9 cellular contexts compared by ENCODE assay signal in the genomic region with DNA sequence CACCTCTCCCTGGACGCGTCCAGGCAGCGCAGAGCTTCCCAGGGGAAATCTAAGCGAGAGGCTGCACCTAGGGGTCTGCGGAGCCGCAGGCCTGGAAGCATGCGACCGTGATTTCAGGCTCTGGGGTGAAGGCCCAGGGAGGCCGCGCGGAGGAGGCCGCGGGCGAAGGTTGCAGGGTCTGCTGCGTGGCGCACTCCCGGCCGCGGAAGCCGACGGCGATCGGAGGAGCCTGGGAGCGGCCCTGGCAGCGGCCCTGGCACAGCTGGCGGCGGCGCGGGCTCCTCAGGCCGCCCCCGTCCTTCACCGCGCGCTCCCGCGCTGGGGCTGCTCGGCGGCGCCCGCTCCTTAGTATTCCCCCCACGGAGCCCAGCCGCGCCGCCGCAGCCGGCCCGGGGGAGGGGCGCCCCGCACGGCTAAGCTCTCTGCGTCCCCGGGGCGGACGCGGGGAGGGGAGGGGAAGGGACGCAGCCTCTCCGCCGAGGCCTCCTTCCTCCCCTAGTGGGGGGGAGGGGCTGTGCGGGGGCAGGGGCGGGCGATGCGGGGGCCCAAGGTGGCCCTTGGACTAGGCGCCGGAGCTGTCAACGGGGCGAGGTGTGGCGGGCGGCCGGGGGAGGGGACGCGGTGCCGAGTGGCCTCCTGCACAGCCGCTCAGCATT. TPM values are rescaled to one million over a fixed set of nuclear protein-coding genes. Genes with fewer than 3 reads are reported as not detected.
DNase-seq lines count a peak whose midpoint lies in the region; ATAC-seq lines count a peak whose summit lies in the region.
"Had no signal": no experiment of that assay in that cellular context is flagged by ENCODE, and none has a peak within 500 bp of the region (broad histone marks: within the 10 kb centered on the region; RNA-seq: fewer than 3 reads in every experiment).

No MANE protein-coding gene starts in this region.

- H3K9ac ChIP-seq in mucosa of rectum (ENCODE audit: low read depth in 1 of 2, low read length in 2 of 2), result peak overlapping the region; percentile 34 to 63

- no peak overlapping the region for H3K27ac Mint-ChIP-seq in activated naive CD4-positive, alpha-beta T cell treated with anti-CD3 and anti-CD28 coated beads, Interleukin-2, amount 50 U/mL, for 72 hours

- H3K4me1 ChIP-seq in esophagus (ENCODE audit: control insufficient read depth in 2 of 2, insufficient read depth in 2 of 2, low read length in 1 of 2) (peaks cover 2 to 15% of the 10 kb centered on the region in 2 donors), mucosa of rectum (ENCODE audit: control insufficient read depth in 2 of 2, insufficient read depth in 2 of 2, low read length in 2 of 2) (peaks cover 26 to 28% of the 10 kb centered on the region in 2 donors), urinary bladder (ENCODE audit: insufficient read depth) (no peaks in the 10 kb centered on the region)

- WGBS in esophagus, 2 donors, result 5 to 25% methylated on average over 40 to 73 of the region's 73 CpGs
- 4% methylated on average over 73 of the region's 73 CpGs for WGBS in urinary bladder

- no peaks in the 10 kb centered on the region for H3K9me3 ChIP-seq in esophagus (ENCODE audit: control insufficient read depth in 2 of 2, insufficient read depth in 1 of 2, low read depth in 1 of 2, low read length in 1 of 2)
- no peaks in the 10 kb centered on the region for H3K9me3 ChIP-seq in mucosa of rectum (ENCODE audit: control insufficient read depth in 2 of 2, low read length in 2 of 2)

- H3K36me3 Mint-ChIP-seq in activated naive CD4-positive, alpha-beta T cell treated with anti-CD3 and anti-CD28 coated beads, Interleukin-2, amount 50 U/mL, for 72 hours, result no peaks in the 10 kb centered on the region

- peak overlapping the region; percentile 68 to 82 for H3K27ac ChIP-seq in esophagus (ENCODE audit: low read depth in 2 of 2, low read length in 1 of 2)
- H3K27ac ChIP-seq in mucosa of rectum (ENCODE audit: low read depth in 2 of 2, low read length in 2 of 2), result peak overlapping the region; percentile 42 to 58
- H3K27ac ChIP-seq in urinary bladder (ENCODE audit: low read depth), result no peak overlapping the region

- no peak for DNase-seq in activated naive CD4-positive, alpha-beta T cell treated with anti-CD3 and anti-CD28 coated beads, Interleukin-2, amount 50 U/mL, for 72 hours (ENCODE audit: low spot score in 2 of 2)
- DNase-seq in activated naive CD4-positive, alpha-beta T cell (lab: John Stamatoyannopoulos, UW), result no peak
- DNase-seq: NCI-H146 had no signal

- peak; percentile 39 to 63 for ATAC-seq in activated naive CD4-positive, alpha-beta T cell treated with anti-CD3 and anti-CD28 coated beads, Interleukin-2, amount 50 U/mL, for 72 hours
- no peak for ATAC-seq in GM19324 (IDR thresholded peaks at IDR 0.05; ENCODE audit: low FRiP score, unreplicated experiment)
- ATAC-seq in HG02623 (IDR thresholded peaks at IDR 0.05; ENCODE audit: unreplicated experiment), result no peak
- ATAC-seq in HG03159 (IDR thresholded peaks at IDR 0.05; ENCODE audit: unreplicated experiment), result no peak

- H3K9me3 Mint-ChIP-seq in activated naive CD4-positive, alpha-beta T cell treated with anti-CD3 and anti-CD28 coated beads, Interleukin-2, amount 50 U/mL, for 72 hours, result no peaks in the 10 kb centered on the region

- H3K4me3 ChIP-seq in esophagus (ENCODE audit: low read depth in 1 of 2, low read length in 2 of 2) (peak overlapping the region; percentile 35 to 45), mucosa of rectum (ENCODE audit: low read length in 2 of 2) (peak overlapping the region; percentile 64 to 68), urinary bladder (ENCODE audit: low read depth, low read length) (peak overlapping the region; percentile 46)

- H3K27me3 ChIP-seq in esophagus (ENCODE audit: control insufficient read depth in 1 of 2, insufficient read depth in 2 of 2, low read length in 2 of 2) (no peaks in the 10 kb centered on the region), mucosa of rectum (ENCODE audit: control insufficient read depth in 2 of 2, insufficient read depth in 2 of 2, low read length in 2 of 2) (no peaks in the 10 kb centered on the region)

- H3K36me3 ChIP-seq in esophagus (ENCODE audit: control insufficient read depth in 2 of 2, insufficient read depth in 2 of 2, low read length in 1 of 2) (peaks cover 9 to 37% of the 10 kb centered on the region in 2 donors), mucosa of rectum (ENCODE audit: control insufficient read depth in 2 of 2, insufficient read depth in 2 of 2, low read length in 2 of 2) (peaks cover 8 to 10% of the 10 kb centered on the region in 2 donors), urinary bladder (ENCODE audit: insufficient read depth) (no peaks in the 10 kb centered on the region)

RNA-seq across cellular contexts. Expression of a gene that starts 21.9 kb away (rescaled TPM):
- total RNA-seq in activated naive CD4-positive, alpha-beta T cell treated with anti-CD3 and anti-CD28 coated beads, Interleukin-2, amount 50 U/mL, for 72 hours, result under 1 TPM in 1 of 2 donors, not detected in 1; 0.19 TPM
- polyA plus RNA-seq in esophagus (10 to 100 TPM; 24.6 to 27.7 TPM), urinary bladder (5.1 TPM)
- total RNA-seq in urinary bladder, result 28.0 TPM

Comparison
In these comparisons a context has a peak if more than half of its experiments do, and no peak if none do; other contexts are left out.
1. ATAC-seq: peak in activated naive CD4-positive, alpha-beta T cell treated with anti-CD3 and anti-CD28 coated beads, Interleukin-2, amount 50 U/mL, for 72 hours (2 of 2); none in GM19324 (single experiment), HG02623 (single experiment) and HG03159 (single experiment).
2. RNA of a gene that starts 21.9 kb away (total RNA-seq): 28.0 TPM in urinary bladder (single experiment); 0.19 TPM in activated naive CD4-positive, alpha-beta T cell treated with anti-CD3 and anti-CD28 coated beads, Interleukin-2, amount 50 U/mL, for 72 hours; every median in the first group is over 10 times any median in the second.
3. Peak in every context shown above with its lines, with median percentiles within 50 percentile points of each other: H3K4me3 ChIP-seq.